In the genomic region with DNA sequence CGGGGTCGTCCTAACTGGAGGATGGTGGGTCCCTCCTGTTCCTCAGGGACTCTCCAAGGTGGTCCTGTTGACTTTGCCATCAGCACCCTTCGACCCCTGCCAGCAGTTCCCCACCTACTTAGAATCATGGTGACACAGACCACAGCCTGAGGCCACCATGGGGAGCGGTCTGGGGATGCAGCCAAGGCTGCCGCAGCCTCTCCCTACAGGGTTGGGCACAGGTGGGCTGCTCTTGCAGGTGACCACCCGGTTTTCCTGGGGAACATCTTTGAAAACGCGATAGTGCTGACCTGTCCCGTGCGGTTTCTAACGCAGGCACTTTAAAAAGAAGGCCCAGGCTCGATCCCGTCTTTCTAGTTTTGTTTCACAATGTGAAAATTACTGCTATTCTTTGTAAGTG, we compare ENCODE assay signal across 15 cellular contexts. TPM values are rescaled to one million over a fixed set of nuclear protein-coding genes. Genes with fewer than 3 reads are reported as not detected.
DNase-seq lines count a peak whose midpoint lies in the region; ATAC-seq and TF ChIP-seq lines count a peak whose summit lies in the region.
"Had no signal": no experiment of that assay in that cellular context is flagged by ENCODE, and none has a peak within 500 bp of the region (broad histone marks: within the 10 kb centered on the region; RNA-seq: fewer than 3 reads in every experiment).

No MANE protein-coding gene starts in this region.

- DNase-seq in caudate nucleus (lab: John Stamatoyannopoulos, UW) = no peak
- no peak for DNase-seq in neuronal stem cell (ENCODE audit: low spot score)
- DNase-seq in NCI-H524 (lab: John Stamatoyannopoulos, UW) = no peak
- DNase-seq: Caco-2, NCI-H1092, NCI-H1417 treated with DMSO at 0.1 percent for 48 hours, NCI-H2081 treated with DMSO at 0.1 percent for 48 hours, NCI-H345, NCI-H524 treated with DMSO at 0.1 percent for 48 hours, NCI-H774, Right ventricle myocardium superior had no signal

- ATAC-seq in HG02763 (IDR thresholded peaks at IDR 0.05; ENCODE audit: unreplicated experiment) (no peak), GM18505 (IDR thresholded peaks at IDR 0.05; ENCODE audit: unreplicated experiment) (no peak)

- WGBS in neuronal stem cell (ENCODE audit: extremely low coverage in 2 of 2, insufficient read length in 2 of 2, insufficient replicate concordance in 1 of 2), 2 donors = no CpG with 5 or more reads among the region's 13 CpGs

- H2AK5ac ChIP-seq in neuronal stem cell (ENCODE audit: low read depth, low read length) = no peak overlapping the region

- POLR2A ChIA-PET in HEK293 (lab: Yijun Ruan, JAX) = interaction anchor here (2.1 kb wide), 1 partner anchor 18 kb away, joined by 11 read pairs; a partner anchor contains a TSS

- H3K27ac ChIP-seq in BLaER1 (0 out of 2 replicates have a peak overlapping the region, but pooled peaks have one; percentile 51), HEK293 (ENCODE audit: extremely low read depth, low read depth, low read length) (no peak overlapping the region), caudate nucleus (ENCODE audit: low read depth, low read length) (peak overlapping the region; percentile 48), neuronal stem cell (replicated peaks; ENCODE audit: low read length) (no peak overlapping the region)

- no peak for TF ChIP-seq POLR2A in GM18505 (IDR thresholded peaks at IDR 0.05; ENCODE audit: borderline replicate concordance, extremely low read depth, insufficient read depth, insufficient read length)

- H3K4me1 ChIP-seq in BLaER1 (peaks cover 17% of the 10 kb centered on the region), HEK293 (ENCODE audit: control insufficient read depth, insufficient read depth, low read length) (no peaks in the 10 kb centered on the region), neuronal stem cell (ENCODE audit: control insufficient read depth in 2 of 2, insufficient read depth in 1 of 2, low read depth in 1 of 2, low read length in 2 of 2) (no peaks in the 10 kb centered on the region)
- H3K4me1 ChIP-seq: Caco-2 had no signal

- no peak overlapping the region for H3K23ac ChIP-seq in neuronal stem cell (ENCODE audit: low read depth, low read length, poor library complexity)

- no peak overlapping the region for H3K14ac ChIP-seq in neuronal stem cell (ENCODE audit: low read length)

- H3K4me3 ChIP-seq in BLaER1 = no peak overlapping the region
- no peak overlapping the region for H3K4me3 ChIP-seq in HEK293 (ENCODE audit: low read depth, low read length)
- no peak overlapping the region for H3K4me3 ChIP-seq in neuronal stem cell (ENCODE audit: low read length in 2 of 2)

- H3K79me1 ChIP-seq in neuronal stem cell (ENCODE audit: low read depth, low read length) = peaks cover 5% of the 10 kb centered on the region

- CTCF ChIA-PET in HEK293 (lab: Yijun Ruan, JAX) = interaction anchor here (0.5 to 1.7 kb wide), 11 partner anchors 9 to 155 kb away, joined by 3 to 10 read pairs (median 4); a partner anchor contains a TSS

- H2AFZ ChIP-seq in neuronal stem cell (ENCODE audit: low read length) = no peak overlapping the region

- no peak overlapping the region for H3K4ac ChIP-seq in neuronal stem cell (ENCODE audit: low read length)

- H4K91ac ChIP-seq in neuronal stem cell (ENCODE audit: low read depth, low read length, poor library complexity) = no peak overlapping the region

- H2BK5ac ChIP-seq in neuronal stem cell (ENCODE audit: low read length) = no peak overlapping the region

- peaks cover 95% of the 10 kb centered on the region for H3K36me3 ChIP-seq in BLaER1
- peaks cover 5 to 87% of the 10 kb centered on the region in 2 experiments for H3K36me3 ChIP-seq in HEK293 (ENCODE audit: control insufficient read depth in 2 of 2, insufficient read depth in 1 of 2, low read length in 2 of 2)
- H3K36me3 ChIP-seq in neuronal stem cell (replicated peaks in 1 of 2; ENCODE audit: control insufficient read depth in 2 of 2, insufficient read depth in 2 of 2, low read length in 2 of 2) = peaks cover 64 to 97% of the 10 kb centered on the region in 2 donors

- H4K8ac ChIP-seq in neuronal stem cell (ENCODE audit: low read depth, low read length) = no peak overlapping the region

- H3K9ac ChIP-seq in BLaER1 (no peak overlapping the region), neuronal stem cell (ENCODE audit: low read depth, low read length, poor library complexity) (peak overlapping the region; percentile 30)

- H3K18ac ChIP-seq in neuronal stem cell (ENCODE audit: low read length) = no peak overlapping the region

- H2BK15ac ChIP-seq in neuronal stem cell (ENCODE audit: low read length) = no peak overlapping the region

- no peak overlapping the region for H2BK12ac ChIP-seq in neuronal stem cell (ENCODE audit: low read length)

- H3K27me3 ChIP-seq in BLaER1 (no peaks in the 10 kb centered on the region), neuronal stem cell (ENCODE audit: control insufficient read depth in 3 of 3, insufficient read depth in 3 of 3, low read depth in 1 of 3, low read length in 3 of 3) (no peaks in the 10 kb centered on the region)

- H3K9me3 ChIP-seq in BLaER1 (no peaks in the 10 kb centered on the region), HEK293 (ENCODE audit: control insufficient read depth, insufficient read depth, low read depth, low read length) (no peaks in the 10 kb centered on the region), neuronal stem cell (replicated peaks in 1 of 2; ENCODE audit: control insufficient read depth in 2 of 2, insufficient read depth in 1 of 2, low read depth in 1 of 2, low read length in 2 of 2) (no peaks in the 10 kb centered on the region)
- H3K9me3 ChIP-seq: Caco-2 had no signal

- TF ChIP-seq CTCF in HEK293 (tag by site-specific recombination; IDR thresholded peaks at IDR 0.05) = no peak

- H3K4me2 ChIP-seq in BLaER1 (peak overlapping the region; percentile 42), neuronal stem cell (ENCODE audit: insufficient read depth, low read length, poor library complexity, severe bottlenecking) (no peak overlapping the region)

- H4K20me1 ChIP-seq in BLaER1 = peaks cover 70% of the 10 kb centered on the region

- H2BK120ac ChIP-seq in neuronal stem cell (ENCODE audit: low read depth, low read length) = no peak overlapping the region

TF ChIP-seq in HEK293, 187 proteins besides CTCF, POLR2A, EP300 and RAD21:
- no peak for TF ChIP-seq ZNF48 (tag by site-specific recombination; IDR thresholded peaks at IDR 0.05)
- TF ChIP-seq, protein P1, sequence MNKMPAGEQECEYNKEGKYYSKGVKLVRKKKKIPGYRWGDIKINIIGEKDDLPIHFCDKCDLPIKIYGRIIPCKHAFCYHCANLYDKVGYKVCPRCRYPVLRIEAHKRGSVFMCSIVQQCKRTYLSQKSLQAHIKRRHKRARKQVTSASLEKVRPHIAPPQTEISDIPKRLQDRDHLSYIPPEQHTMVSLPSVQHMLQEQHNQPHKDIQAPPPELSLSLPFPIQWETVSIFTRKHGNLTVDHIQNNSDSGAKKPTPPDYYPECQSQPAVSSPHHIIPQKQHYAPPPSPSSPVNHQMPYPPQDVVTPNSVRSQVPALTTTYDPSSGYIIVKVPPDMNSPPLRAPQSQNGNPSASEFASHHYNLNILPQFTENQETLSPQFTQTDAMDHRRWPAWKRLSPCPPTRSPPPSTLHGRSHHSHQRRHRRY (tag by site-specific recombination; IDR thresholded peaks at IDR 0.05) = no peak
- TF ChIP-seq, protein P2, sequence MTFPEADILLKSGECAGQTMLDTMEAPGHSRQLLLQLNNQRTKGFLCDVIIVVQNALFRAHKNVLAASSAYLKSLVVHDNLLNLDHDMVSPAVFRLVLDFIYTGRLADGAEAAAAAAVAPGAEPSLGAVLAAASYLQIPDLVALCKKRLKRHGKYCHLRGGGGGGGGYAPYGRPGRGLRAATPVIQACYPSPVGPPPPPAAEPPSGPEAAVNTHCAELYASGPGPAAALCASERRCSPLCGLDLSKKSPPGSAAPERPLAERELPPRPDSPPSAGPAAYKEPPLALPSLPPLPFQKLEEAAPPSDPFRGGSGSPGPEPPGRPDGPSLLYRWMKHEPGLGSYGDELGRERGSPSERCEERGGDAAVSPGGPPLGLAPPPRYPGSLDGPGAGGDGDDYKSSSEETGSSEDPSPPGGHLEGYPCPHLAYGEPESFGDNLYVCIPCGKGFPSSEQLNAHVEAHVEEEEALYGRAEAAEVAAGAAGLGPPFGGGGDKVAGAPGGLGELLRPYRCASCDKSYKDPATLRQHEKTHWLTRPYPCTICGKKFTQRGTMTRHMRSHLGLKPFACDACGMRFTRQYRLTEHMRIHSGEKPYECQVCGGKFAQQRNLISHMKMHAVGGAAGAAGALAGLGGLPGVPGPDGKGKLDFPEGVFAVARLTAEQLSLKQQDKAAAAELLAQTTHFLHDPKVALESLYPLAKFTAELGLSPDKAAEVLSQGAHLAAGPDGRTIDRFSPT (tag by site-specific recombination; IDR thresholded peaks at IDR 0.05) = no peak
- no peak for TF ChIP-seq ZNF223 (tag by site-specific recombination; IDR thresholded peaks at IDR 0.05)
- no peak for TF ChIP-seq ZNF133 (tag by site-specific recombination; IDR thresholded peaks at IDR 0.05)
- TF ChIP-seq, protein P3, sequence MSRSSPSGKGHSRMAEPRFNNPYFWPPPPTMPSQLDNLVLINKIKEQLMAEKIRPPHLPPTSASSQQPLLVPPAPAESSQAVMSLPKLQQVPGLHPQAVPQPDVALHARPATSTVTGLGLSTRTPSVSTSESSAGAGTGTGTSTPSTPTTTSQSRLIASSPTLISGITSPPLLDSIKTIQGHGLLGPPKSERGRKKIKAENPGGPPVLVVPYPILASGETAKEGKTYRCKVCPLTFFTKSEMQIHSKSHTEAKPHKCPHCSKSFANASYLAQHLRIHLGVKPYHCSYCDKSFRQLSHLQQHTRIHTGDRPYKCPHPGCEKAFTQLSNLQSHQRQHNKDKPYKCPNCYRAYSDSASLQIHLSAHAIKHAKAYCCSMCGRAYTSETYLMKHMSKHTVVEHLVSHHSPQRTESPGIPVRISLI (tag by site-specific recombination; IDR thresholded peaks at IDR 0.05) = no peak
- no peak for TF ChIP-seq ZNF423 (tag by site-specific recombination; IDR thresholded peaks at IDR 0.05)
- peak; percentile 95 for TF ChIP-seq ZNF677 (tag by site-specific recombination; IDR thresholded peaks at IDR 0.05)
- no peak for TF ChIP-seq ZNF132 (tag by site-specific recombination; IDR thresholded peaks at IDR 0.05; ENCODE audit: borderline replicate concordance)

RNA-seq across cellular contexts. Expression of a gene that starts 12.7 kb away (rescaled TPM):
- polyA plus RNA-seq in neuronal stem cell (2013, experiment 1 of 2) = 3.7 TPM
- 4.0 TPM for polyA plus RNA-seq in neuronal stem cell (2013, experiment 2 of 2)

RNA-seq across cellular contexts. Expression of a gene that starts 18.2 kb away (rescaled TPM):
- 61.8 TPM for polyA plus RNA-seq in neuronal stem cell (2013, experiment 1 of 2)
- polyA plus RNA-seq in neuronal stem cell (2013, experiment 2 of 2) = 62.4 TPM

Comparison
In these comparisons a context has a peak if more than half of its experiments do, and no peak if none do; other contexts are left out.
1. H3K27ac ChIP-seq: peak in BLaER1 (single experiment) and caudate nucleus (single experiment); none in HEK293 (single experiment) and neuronal stem cell (single experiment).